ENCODE assay signal across 21 cellular contexts in the genomic region with DNA sequence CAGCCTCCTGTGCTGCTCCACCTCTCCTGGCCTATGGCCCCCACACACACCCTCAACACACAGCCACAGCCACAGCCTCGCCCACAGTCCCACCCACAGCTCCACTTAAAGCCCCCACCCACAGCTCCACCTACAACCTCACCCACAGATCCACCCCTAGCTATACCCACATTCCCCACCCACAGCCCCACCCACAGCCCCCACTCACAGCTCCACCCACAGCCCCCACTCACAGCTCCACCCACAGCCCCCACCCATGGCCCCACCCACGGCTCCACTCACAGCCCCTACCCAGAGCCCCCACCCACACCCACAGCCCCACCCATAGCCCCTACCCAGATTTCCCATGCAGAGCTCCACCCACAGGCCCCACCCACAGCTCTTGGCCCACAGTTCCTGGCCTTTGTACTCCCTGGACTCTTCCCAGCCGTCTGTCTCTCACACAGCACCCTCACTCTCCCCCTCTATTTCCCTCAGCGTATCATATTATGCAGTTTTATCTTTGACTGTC.
A peak's percentile ranks its signal among the peaks of the same experiment; 100 is the strongest.
DNase-seq lines count a peak whose midpoint lies in the region; ATAC-seq and TF ChIP-seq lines count a peak whose summit lies in the region.
"Had no signal": no experiment of that assay in that cellular context is flagged by ENCODE, and none has a peak within 500 bp of the region (broad histone marks: within the 10 kb centered on the region; RNA-seq: fewer than 3 reads in every experiment).

No MANE protein-coding gene starts in this region.

- intact Hi-C loops in left cardiac atrium (cut with DNase I) = no loop called here

- H3K36me3 ChIP-seq in DND-41 (ENCODE audit: insufficient read depth, low read length) = no peaks in the 10 kb centered on the region
- H3K36me3 ChIP-seq: heart right ventricle, stomach, tibial artery had no signal

- no peaks in the 10 kb centered on the region for H3K4me1 Mint-ChIP-seq in neural crest cell
- H3K4me1 Mint-ChIP-seq: activated naive CD8-positive, alpha-beta T cell treated with anti-CD3 and anti-CD28 coated beads, Interleukin-2, amount 10 ng/mL, durations not matched to agents 7 days and 5 days; WTC11 had no signal

- no peaks in the 10 kb centered on the region for H3K27me3 ChIP-seq in DND-41 (ENCODE audit: insufficient read depth, low read length, poor library complexity)
- H3K27me3 ChIP-seq: heart right ventricle, stomach, tibial artery had no signal

- H3K4me3 ChIP-seq in DND-41 (ENCODE audit: low read depth in 1 of 2, low read length in 2 of 2) = no peak overlapping the region
- H3K4me3 ChIP-seq in Jurkat, Clone E6-1 (ENCODE audit: low read length) = no peak overlapping the region
- H3K4me3 ChIP-seq: heart right ventricle, stomach, tibial artery had no signal

- no peaks in the 10 kb centered on the region for H3K4me1 ChIP-seq in DND-41 (ENCODE audit: insufficient read depth, low read length)

- H3K27ac ChIP-seq in DND-41 (ENCODE audit: low read length) = no peak overlapping the region
- H3K27ac ChIP-seq: heart right ventricle, stomach, tibial artery had no signal

- peak overlapping the region; percentile 50 for H3K27ac Mint-ChIP-seq in neural crest cell (ENCODE audit: unreplicated experiment)
- H3K27ac Mint-ChIP-seq: activated CD4-positive, alpha-beta memory T cell treated with anti-CD3 and anti-CD28 coated beads for 36 hours; activated naive CD8-positive, alpha-beta T cell treated with anti-CD3 and anti-CD28 coated beads, Interleukin-2, amount 10 ng/mL, durations not matched to agents 7 days and 5 days; WTC11 had no signal

- H3K4me3 Mint-ChIP-seq in neural crest cell = no peak overlapping the region
- H3K4me3 Mint-ChIP-seq: activated CD4-positive, alpha-beta memory T cell treated with anti-CD3 and anti-CD28 coated beads for 36 hours; activated naive CD8-positive, alpha-beta T cell treated with anti-CD3 and anti-CD28 coated beads, Interleukin-2, amount 10 ng/mL, durations not matched to agents 7 days and 5 days; central memory CD8-positive, alpha-beta T cell; naive thymus-derived CD8-positive, alpha-beta T cell; WTC11 had no signal

- H3K9ac ChIP-seq in DND-41 (ENCODE audit: low read depth, low read length) = no peak overlapping the region

- no peaks in the 10 kb centered on the region for H3K27me3 Mint-ChIP-seq in neural crest cell (ENCODE audit: low read depth)
- H3K27me3 Mint-ChIP-seq: activated CD4-positive, alpha-beta memory T cell treated with anti-CD3 and anti-CD28 coated beads for 36 hours; activated naive CD8-positive, alpha-beta T cell treated with anti-CD3 and anti-CD28 coated beads, Interleukin-2, amount 10 ng/mL, durations not matched to agents 7 days and 5 days; central memory CD8-positive, alpha-beta T cell had no signal

- no peaks in the 10 kb centered on the region for H4K20me1 ChIP-seq in DND-41 (ENCODE audit: insufficient read depth, low read length)

- no peaks in the 10 kb centered on the region for H3K9me3 Mint-ChIP-seq in neural crest cell
- H3K9me3 Mint-ChIP-seq: activated CD4-positive, alpha-beta memory T cell treated with anti-CD3 and anti-CD28 coated beads for 36 hours; activated naive CD8-positive, alpha-beta T cell treated with anti-CD3 and anti-CD28 coated beads, Interleukin-2, amount 10 ng/mL, durations not matched to agents 7 days and 5 days; central memory CD8-positive, alpha-beta T cell; WTC11 had no signal

- H3K9me3 ChIP-seq in DND-41 (ENCODE audit: insufficient read depth, low read length, severe bottlenecking) = no peaks in the 10 kb centered on the region
- H3K9me3 ChIP-seq: heart right ventricle, stomach, tibial artery had no signal

- ATAC-seq in DND-41 (ENCODE audit: insufficient read depth, low read depth) (peak; percentile 45; the same call in 2 of the 3 replicates), left cardiac atrium (peak; percentile 76 to 86), GM18868 (IDR thresholded peaks at IDR 0.05; ENCODE audit: unreplicated experiment) (no peak)
- no peak for ATAC-seq in activated CD4-positive, CD25-positive, alpha-beta regulatory T cell treated with anti-CD3 and anti-CD28 coated beads, Interleukin-2, amount 50 U/mL, for 24 hours
- ATAC-seq: naive thymus-derived CD8-positive, alpha-beta T cell; sciatic nerve; SK-N-SH treated with all-trans-retinoic acid at 6 μM for 48 hours; WTC11 had no signal

- no peak overlapping the region for H3K4me2 ChIP-seq in DND-41 (ENCODE audit: insufficient read depth, low read length)

- H3K36me3 Mint-ChIP-seq in neural crest cell (ENCODE audit: low read depth) = no peaks in the 10 kb centered on the region
- H3K36me3 Mint-ChIP-seq: activated CD4-positive, alpha-beta memory T cell treated with anti-CD3 and anti-CD28 coated beads for 36 hours; activated naive CD8-positive, alpha-beta T cell treated with anti-CD3 and anti-CD28 coated beads, Interleukin-2, amount 10 ng/mL, durations not matched to agents 7 days and 5 days; naive thymus-derived CD8-positive, alpha-beta T cell; WTC11 had no signal

- TF ChIP-seq CTCF in DND-41 (IDR thresholded peaks at IDR 0.05; ENCODE audit: borderline replicate concordance, extremely low read depth, low read length, poor library complexity, severe bottlenecking) (no peak), neural crest cell (conservative IDR thresholded peaks at IDR 0.05) (no peak)

- no peak overlapping the region for H2AFZ ChIP-seq in DND-41 (ENCODE audit: low read depth, low read length)

- peak; percentile 14 for DNase-seq in DND-41
- peak; percentile 11 for DNase-seq in Jurkat, Clone E6-1 (ENCODE audit: low read depth, low spot score)
- DNase-seq in left cardiac atrium = no peak
- DNase-seq in neural crest cell (ENCODE audit: low read depth, low spot score) = no peak
- no peak for DNase-seq in NCI-H1930 (lab: John Stamatoyannopoulos, UW)
- DNase-seq: activated CD4-positive, alpha-beta memory T cell treated with anti-CD3 and anti-CD28 coated beads for 36 hours; activated naive CD8-positive, alpha-beta T cell treated with anti-CD3 and anti-CD28 coated beads, Interleukin-2, amount 10 ng/mL, durations not matched to agents 7 days and 5 days; naive thymus-derived CD8-positive, alpha-beta T cell; NCI-H1436 treated with DMSO at 0.1 percent for 48 hours; NCI-H2171 treated with DMSO at 0.1 percent for 48 hours; NCI-H69; stomach; T-helper 9 cell; tibial artery had no signal

- H3K79me2 ChIP-seq in DND-41 (ENCODE audit: insufficient read depth, low read length) = no peaks in the 10 kb centered on the region

Comparison
In these comparisons a context has a peak if more than half of its experiments do, and no peak if none do; other contexts are left out.
1. ATAC-seq: peak in DND-41 (single experiment) and left cardiac atrium (2 of 2); none in activated CD4-positive, CD25-positive, alpha-beta regulatory T cell treated with anti-CD3 and anti-CD28 coated beads, Interleukin-2, amount 50 U/mL, for 24 hours (0 of 2) and GM18868 (single experiment).
2. DNase-seq: peak in DND-41 (single experiment) and Jurkat, Clone E6-1 (single experiment); none in left cardiac atrium (single experiment), neural crest cell (single experiment) and NCI-H1930 (0 of 2).